Comparison of ENCODE assay signal across 8 cellular contexts in the genomic region with DNA sequence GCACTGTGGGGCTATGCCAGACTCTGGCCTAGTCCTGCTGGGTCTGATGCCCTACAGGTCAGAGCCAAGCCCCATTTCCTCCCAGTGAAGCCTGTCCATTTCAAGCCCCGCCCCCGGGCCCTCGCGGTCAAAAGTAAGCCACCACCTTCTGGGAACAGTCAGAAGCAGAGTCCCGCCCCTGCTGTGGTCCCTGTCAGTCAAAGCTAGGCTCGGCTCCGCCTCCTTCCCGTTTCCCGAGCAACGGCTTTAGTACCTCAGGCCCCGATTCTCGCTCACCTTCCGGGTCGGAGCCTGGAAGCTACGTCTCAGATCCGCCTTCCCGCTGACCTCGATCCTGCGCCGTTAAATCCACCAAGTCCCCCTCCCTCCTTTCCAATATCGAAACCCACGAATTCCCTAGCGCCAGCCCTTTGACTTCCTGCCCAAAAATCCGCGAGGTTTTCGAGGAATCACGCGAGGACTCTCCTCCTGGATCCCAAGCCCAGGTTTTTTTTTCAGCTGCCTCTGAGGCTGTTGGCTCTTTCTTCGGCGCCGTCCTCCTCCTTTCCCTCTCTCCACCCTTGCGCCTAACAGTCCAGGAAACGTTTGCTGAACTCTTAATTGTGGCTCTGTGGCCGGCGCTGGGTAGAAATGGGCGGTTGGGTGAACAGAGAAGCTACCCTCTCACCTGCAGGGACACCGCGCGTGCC. TPM values are rescaled to one million over a fixed set of nuclear protein-coding genes. Genes with fewer than 3 reads are reported as not detected.
DNase-seq lines count a peak whose midpoint lies in the region; ATAC-seq and TF ChIP-seq lines count a peak whose summit lies in the region.

No MANE protein-coding gene starts in this region.

- peaks cover 16% of the 10 kb centered on the region for H3K4me1 Mint-ChIP-seq in progenitor cell of endocrine pancreas (ENCODE audit: low read depth)

- H3K27ac Mint-ChIP-seq in progenitor cell of endocrine pancreas: peak overlapping the region; percentile 97

- H3K4me3 ChIP-seq in GM12875 (ENCODE audit: low read depth, low read length): peak overlapping the region; percentile 58

- H3K4me3 Mint-ChIP-seq in progenitor cell of endocrine pancreas (ENCODE audit: low read depth): peak overlapping the region; percentile 86

- DNase-seq in NCI-H1417 treated with DMSO at 0.1 percent for 48 hours (lab: John Stamatoyannopoulos, UW): peak; percentile 59
- peak; percentile 66 for DNase-seq in T follicular helper cell (ENCODE audit: low read depth)
- peak; percentile 97 for DNase-seq in amniotic epithelial cell (ENCODE audit: low read depth)
- DNase-seq in left cardiac atrium: peak; percentile 98
- DNase-seq in progenitor cell of endocrine pancreas (ENCODE audit: low spot score, unreplicated experiment): peak; percentile 85
- DNase-seq in ureter (ENCODE audit: low spot score): peak; percentile 96

- intact Hi-C loops in left cardiac atrium (cut with DNase I): loop anchor here in 1 of 2 donors (2.0 kb wide), 1 partner anchor 18 kb away; a partner anchor contains a TSS

- no peaks in the 10 kb centered on the region for H3K9me3 Mint-ChIP-seq in progenitor cell of endocrine pancreas (ENCODE audit: low read depth)

- peaks cover 55% of the 10 kb centered on the region for H3K27me3 Mint-ChIP-seq in progenitor cell of endocrine pancreas

- no peaks in the 10 kb centered on the region for H3K36me3 Mint-ChIP-seq in progenitor cell of endocrine pancreas (ENCODE audit: insufficient read depth)

- TF ChIP-seq CTCF in GM12875 (IDR thresholded peaks at IDR 0.05; ENCODE audit: borderline replicate concordance, insufficient read depth, low read depth, low read length) (no peak), progenitor cell of endocrine pancreas (IDR thresholded peaks at IDR 0.05; ENCODE audit: unreplicated experiment) (no peak)

- ATAC-seq in HG02759 (IDR thresholded peaks at IDR 0.05; ENCODE audit: unreplicated experiment) (peak; percentile 96), left cardiac atrium (peak; percentile 95)

RNA-seq across cellular contexts. Expression of a gene that starts 11.8 kb away (rescaled TPM):
- total RNA-seq in left cardiac atrium: 10 to 100 TPM; 22.8 to 28.9 TPM
- total RNA-seq in progenitor cell of endocrine pancreas: 4.4 and 6.1 TPM in 2 replicates
- total RNA-seq in ureter: 36.8 TPM

RNA-seq across cellular contexts. Expression of a gene that starts 11.9 kb away (rescaled TPM):
- total RNA-seq in left cardiac atrium: under 1 TPM; 0.44 to 0.50 TPM
- total RNA-seq in progenitor cell of endocrine pancreas: 0.29 and 0.84 TPM in 2 replicates
- 0.18 TPM for total RNA-seq in ureter

RNA-seq across cellular contexts. Expression of a gene that starts 19.0 kb away (rescaled TPM):
- 1 to 10 TPM; 7.1 to 7.2 TPM for total RNA-seq in left cardiac atrium
- total RNA-seq in progenitor cell of endocrine pancreas: 1.3 and 2.0 TPM in 2 replicates
- total RNA-seq in ureter: 3.4 TPM

RNA-seq across cellular contexts. Expression of a gene that starts 43.2 kb away (rescaled TPM):
- total RNA-seq in left cardiac atrium: 10 to 100 TPM; 43.9 to 47.7 TPM
- 81.1 and 83.2 TPM in 2 replicates for total RNA-seq in progenitor cell of endocrine pancreas
- 63.6 TPM for total RNA-seq in ureter

RNA-seq across cellular contexts. Expression of a gene that starts 55.5 kb away (rescaled TPM):
- total RNA-seq in left cardiac atrium (1 to 10 TPM; 4.8 to 6.5 TPM), progenitor cell of endocrine pancreas (12.8 and 13.3 TPM in 2 replicates), ureter (13.7 TPM)

Comparison
In these comparisons a context has a peak if more than half of its experiments do, and no peak if none do; other contexts are left out.
1. Peak in every context shown above with its lines: DNase-seq, ATAC-seq and H3K4me3 ChIP-seq.